Comparison of ENCODE assay signal across 1 cellular context in genomic region chr2:3168230-3168891, GRCh38.
TF ChIP-seq lines count a peak whose summit lies in the region.

No MANE protein-coding gene starts in this region.

TF ChIP-seq in GM12878, 131 proteins besides CTCF, POLR2A, EP300 and RAD21 (continued from another document):
- TF ChIP-seq MLLT1 (IDR thresholded peaks at IDR 0.05) (no peak), MXI1 (IDR thresholded peaks at IDR 0.05; ENCODE audit: low read depth, low read length) (no peak), POLR2AphosphoS5 (IDR thresholded peaks at IDR 0.05; ENCODE audit: low read length) (no peak), CBX5 (IDR thresholded peaks at IDR 0.05; ENCODE audit: low read depth) (no peak), EZH2 (IDR thresholded peaks at IDR 0.05; ENCODE audit: borderline replicate concordance, control insufficient read depth, low read depth, low read length) (no peak), NFYA (IDR thresholded peaks at IDR 0.05; ENCODE audit: borderline replicate concordance, low read depth, low read length) (no peak), CHD1 (IDR thresholded peaks at IDR 0.05; ENCODE audit: low read depth, low read length) (no peak), MTA3 (IDR thresholded peaks at IDR 0.05; ENCODE audit: borderline replicate concordance, low read length) (no peak), SREBF2 (IDR thresholded peaks at IDR 0.05; ENCODE audit: low read length) (no peak), RELB (IDR thresholded peaks at IDR 0.05; ENCODE audit: low read depth) (no peak)
